1 cellular context compared by ENCODE assay signal in genomic region chr3:72143322-72143721, GRCh38.
TF ChIP-seq lines count a peak whose summit lies in the region.

No MANE protein-coding gene starts in this region.

TF ChIP-seq in K562, 482 proteins besides CTCF, POLR2A, EP300 and RAD21 (continued from another document and continues in another):
- TF ChIP-seq, protein P1, sequence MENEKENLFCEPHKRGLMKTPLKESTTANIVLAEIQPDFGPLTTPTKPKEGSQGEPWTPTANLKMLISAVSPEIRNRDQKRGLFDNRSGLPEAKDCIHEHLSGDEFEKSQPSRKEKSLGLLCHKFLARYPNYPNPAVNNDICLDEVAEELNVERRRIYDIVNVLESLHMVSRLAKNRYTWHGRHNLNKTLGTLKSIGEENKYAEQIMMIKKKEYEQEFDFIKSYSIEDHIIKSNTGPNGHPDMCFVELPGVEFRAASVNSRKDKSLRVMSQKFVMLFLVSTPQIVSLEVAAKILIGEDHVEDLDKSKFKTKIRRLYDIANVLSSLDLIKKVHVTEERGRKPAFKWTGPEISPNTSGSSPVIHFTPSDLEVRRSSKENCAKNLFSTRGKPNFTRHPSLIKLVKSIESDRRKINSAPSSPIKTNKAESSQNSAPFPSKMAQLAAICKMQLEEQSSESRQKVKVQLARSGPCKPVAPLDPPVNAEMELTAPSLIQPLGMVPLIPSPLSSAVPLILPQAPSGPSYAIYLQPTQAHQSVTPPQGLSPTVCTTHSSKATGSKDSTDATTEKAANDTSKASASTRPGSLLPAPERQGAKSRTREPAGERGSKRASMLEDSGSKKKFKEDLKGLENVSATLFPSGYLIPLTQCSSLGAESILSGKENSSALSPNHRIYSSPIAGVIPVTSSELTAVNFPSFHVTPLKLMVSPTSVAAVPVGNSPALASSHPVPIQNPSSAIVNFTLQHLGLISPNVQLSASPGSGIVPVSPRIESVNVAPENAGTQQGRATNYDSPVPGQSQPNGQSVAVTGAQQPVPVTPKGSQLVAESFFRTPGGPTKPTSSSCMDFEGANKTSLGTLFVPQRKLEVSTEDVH (IDR thresholded peaks at IDR 0.05; ENCODE audit: low read depth, partially characterized antibody): no peak
- TF ChIP-seq NR2C2 (CRISPR knock-in tag; IDR thresholded peaks at IDR 0.05) (no peak), NR2C2 (tag; IDR thresholded peaks at IDR 0.05) (peak; percentile 41; the same call in 1 of the 2 replicates), CHD4 (IDR thresholded peaks at IDR 0.05; ENCODE audit: insufficient read depth, insufficient replicate concordance, low read depth, low read length, poor library complexity, severe bottlenecking) (peak; percentile 87), CBFA2T2 (conservative IDR thresholded peaks at IDR 0.05) (no peak), ZFP1 (CRISPR knock-in tag; IDR thresholded peaks at IDR 0.05) (no peak), REST (CRISPR knock-in tag; IDR thresholded peaks at IDR 0.05; ENCODE audit: low read depth) (no peak), ZNF12 (CRISPR knock-in tag; IDR thresholded peaks at IDR 0.05) (no peak), ZEB2 (IDR thresholded peaks at IDR 0.05) (no peak), SPI1 (IDR thresholded peaks at IDR 0.05; ENCODE audit: borderline replicate concordance, low read depth, low read length) (no peak), TSC22D4 (tag; IDR thresholded peaks at IDR 0.05) (no peak), ZFX (CRISPR knock-in tag; IDR thresholded peaks at IDR 0.05) (no peak), PHF20 (IDR thresholded peaks at IDR 0.05; ENCODE audit: partially characterized antibody) (no peak), ILK (tag; IDR thresholded peaks at IDR 0.05; ENCODE audit: borderline replicate concordance, low read depth) (no peak), MYNN (IDR thresholded peaks at IDR 0.05) (no peak), MYNN (CRISPR knock-in tag; IDR thresholded peaks at IDR 0.05) (no peak), HNRNPH1 (optimal IDR thresholded peaks at IDR 0.05; ENCODE audit: low read depth, low read length) (no peak), NFE2L1 (tag; IDR thresholded peaks at IDR 0.05; ENCODE audit: borderline replicate concordance, low read depth) (no peak), ZNF354B (CRISPR knock-in tag; IDR thresholded peaks at IDR 0.05) (no peak), NCOA2 (IDR thresholded peaks at IDR 0.05; ENCODE audit: partially characterized antibody in 2 of 2) (no peak), ZNF589 (CRISPR knock-in tag; IDR thresholded peaks at IDR 0.05; ENCODE audit: low read depth) (peak; percentile 52; the same call in 1 of the 2 replicates), NFRKB (IDR thresholded peaks at IDR 0.05; ENCODE audit: low read depth) (no peak; the same call in 1 of the 2 replicates), ZNF263 (CRISPR knock-in tag; IDR thresholded peaks at IDR 0.05; ENCODE audit: borderline replicate concordance) (no peak), CHAMP1 (IDR thresholded peaks at IDR 0.05) (no peak), ZNF668 (CRISPR knock-in tag; IDR thresholded peaks at IDR 0.05) (0 out of 2 replicates have a peak, but pooled peaks have one; percentile 22), NEUROD1 (IDR thresholded peaks at IDR 0.05; ENCODE audit: borderline replicate concordance, low read depth, low read length, partially characterized antibody) (no peak), MXI1 (IDR thresholded peaks at IDR 0.05; ENCODE audit: low read depth, low read length) (no peak), BRD4 (IDR thresholded peaks at IDR 0.05) (no peak), RNF2 (IDR thresholded peaks at IDR 0.05) (no peak), DIDO1 (tag; IDR thresholded peaks at IDR 0.05; ENCODE audit: low read depth) (0 out of 2 replicates have a peak, but pooled peaks have one; percentile 12), ZNF133 (CRISPR knock-in tag; IDR thresholded peaks at IDR 0.05) (no peak), MEF2A (IDR thresholded peaks at IDR 0.05; ENCODE audit: control insufficient read depth, low read depth, low read length) (no peak), ELF4 (CRISPR knock-in tag; IDR thresholded peaks at IDR 0.05) (no peak), ZNF584 (CRISPR knock-in tag; IDR thresholded peaks at IDR 0.05; ENCODE audit: low read depth) (0 out of 2 replicates have a peak, but pooled peaks have one; percentile 27), ARID1B (IDR thresholded peaks at IDR 0.05) (peak; percentile 54; the same call in 1 of the 2 replicates), MCM5 (IDR thresholded peaks at IDR 0.05; ENCODE audit: low read depth) (no peak), FOXK1 (CRISPR knock-in tag; IDR thresholded peaks at IDR 0.05; ENCODE audit: borderline replicate concordance) (no peak), THRB (CRISPR knock-in tag; conservative IDR thresholded peaks at IDR 0.05) (no peak), SLC30A9 (CRISPR knock-in tag; IDR thresholded peaks at IDR 0.05) (no peak), ZBTB33 (CRISPR knock-in tag; IDR thresholded peaks at IDR 0.05) (peak; percentile 90), PHF21A (IDR thresholded peaks at IDR 0.05; ENCODE audit: borderline replicate concordance, low read depth) (no peak), ZNF184 (CRISPR knock-in tag; IDR thresholded peaks at IDR 0.05) (no peak), ZNF586 (CRISPR knock-in tag; conservative IDR thresholded peaks at IDR 0.05) (no peak), NFE2 (IDR thresholded peaks at IDR 0.05; ENCODE audit: low read depth) (peak; percentile 69), SMARCA4 (IDR thresholded peaks at IDR 0.05) (peak; percentile 54; the same call in 1 of the 2 replicates), MAFG (tag; conservative IDR thresholded peaks at IDR 0.05) (peak; percentile 74), ZNF507 (tag; conservative IDR thresholded peaks at IDR 0.05) (no peak), ZNF217 (CRISPR knock-in tag; IDR thresholded peaks at IDR 0.05) (no peak)
- TF ChIP-seq, protein P2, sequence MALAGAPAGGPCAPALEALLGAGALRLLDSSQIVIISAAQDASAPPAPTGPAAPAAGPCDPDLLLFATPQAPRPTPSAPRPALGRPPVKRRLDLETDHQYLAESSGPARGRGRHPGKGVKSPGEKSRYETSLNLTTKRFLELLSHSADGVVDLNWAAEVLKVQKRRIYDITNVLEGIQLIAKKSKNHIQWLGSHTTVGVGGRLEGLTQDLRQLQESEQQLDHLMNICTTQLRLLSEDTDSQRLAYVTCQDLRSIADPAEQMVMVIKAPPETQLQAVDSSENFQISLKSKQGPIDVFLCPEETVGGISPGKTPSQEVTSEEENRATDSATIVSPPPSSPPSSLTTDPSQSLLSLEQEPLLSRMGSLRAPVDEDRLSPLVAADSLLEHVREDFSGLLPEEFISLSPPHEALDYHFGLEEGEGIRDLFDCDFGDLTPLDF (CRISPR knock-in tag; IDR thresholded peaks at IDR 0.05): no peak
- TF ChIP-seq, protein P3, sequence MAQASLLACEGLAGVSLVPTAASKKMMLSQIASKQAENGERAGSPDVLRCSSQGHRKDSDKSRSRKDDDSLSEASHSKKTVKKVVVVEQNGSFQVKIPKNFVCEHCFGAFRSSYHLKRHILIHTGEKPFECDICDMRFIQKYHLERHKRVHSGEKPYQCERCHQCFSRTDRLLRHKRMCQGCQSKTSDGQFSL (CRISPR knock-in tag; IDR thresholded peaks at IDR 0.05): no peak
- TF ChIP-seq, protein P3 (tag; IDR thresholded peaks at IDR 0.05): no peak
- TF ChIP-seq, protein P4, sequence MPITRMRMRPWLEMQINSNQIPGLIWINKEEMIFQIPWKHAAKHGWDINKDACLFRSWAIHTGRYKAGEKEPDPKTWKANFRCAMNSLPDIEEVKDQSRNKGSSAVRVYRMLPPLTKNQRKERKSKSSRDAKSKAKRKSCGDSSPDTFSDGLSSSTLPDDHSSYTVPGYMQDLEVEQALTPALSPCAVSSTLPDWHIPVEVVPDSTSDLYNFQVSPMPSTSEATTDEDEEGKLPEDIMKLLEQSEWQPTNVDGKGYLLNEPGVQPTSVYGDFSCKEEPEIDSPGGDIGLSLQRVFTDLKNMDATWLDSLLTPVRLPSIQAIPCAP (CRISPR knock-in tag; IDR thresholded peaks at IDR 0.05; ENCODE audit: borderline replicate concordance): no peak
- TF ChIP-seq, protein P5, sequence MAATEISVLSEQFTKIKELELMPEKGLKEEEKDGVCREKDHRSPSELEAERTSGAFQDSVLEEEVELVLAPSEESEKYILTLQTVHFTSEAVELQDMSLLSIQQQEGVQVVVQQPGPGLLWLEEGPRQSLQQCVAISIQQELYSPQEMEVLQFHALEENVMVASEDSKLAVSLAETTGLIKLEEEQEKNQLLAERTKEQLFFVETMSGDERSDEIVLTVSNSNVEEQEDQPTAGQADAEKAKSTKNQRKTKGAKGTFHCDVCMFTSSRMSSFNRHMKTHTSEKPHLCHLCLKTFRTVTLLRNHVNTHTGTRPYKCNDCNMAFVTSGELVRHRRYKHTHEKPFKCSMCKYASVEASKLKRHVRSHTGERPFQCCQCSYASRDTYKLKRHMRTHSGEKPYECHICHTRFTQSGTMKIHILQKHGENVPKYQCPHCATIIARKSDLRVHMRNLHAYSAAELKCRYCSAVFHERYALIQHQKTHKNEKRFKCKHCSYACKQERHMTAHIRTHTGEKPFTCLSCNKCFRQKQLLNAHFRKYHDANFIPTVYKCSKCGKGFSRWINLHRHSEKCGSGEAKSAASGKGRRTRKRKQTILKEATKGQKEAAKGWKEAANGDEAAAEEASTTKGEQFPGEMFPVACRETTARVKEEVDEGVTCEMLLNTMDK (IDR thresholded peaks at IDR 0.05; ENCODE audit: borderline replicate concordance, insufficient read depth, low read depth, low read length, poor library complexity, severe bottlenecking): no peak
- TF ChIP-seq, protein P6, sequence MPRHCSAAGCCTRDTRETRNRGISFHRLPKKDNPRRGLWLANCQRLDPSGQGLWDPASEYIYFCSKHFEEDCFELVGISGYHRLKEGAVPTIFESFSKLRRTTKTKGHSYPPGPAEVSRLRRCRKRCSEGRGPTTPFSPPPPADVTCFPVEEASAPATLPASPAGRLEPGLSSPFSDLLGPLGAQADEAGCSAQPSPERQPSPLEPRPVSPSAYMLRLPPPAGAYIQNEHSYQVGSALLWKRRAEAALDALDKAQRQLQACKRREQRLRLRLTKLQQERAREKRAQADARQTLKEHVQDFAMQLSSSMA (CRISPR knock-in tag; IDR thresholded peaks at IDR 0.05): no peak
